ENCODE assay signal across 8 cellular contexts in genomic region chr16:73878616-73879015, GRCh38.
A peak's percentile ranks its signal among the peaks of the same experiment; 100 is the strongest.
DNase-seq lines count a peak whose midpoint lies in the region; ATAC-seq and TF ChIP-seq lines count a peak whose summit lies in the region.

No MANE protein-coding gene starts in this region.

- intact Hi-C loops in stomach (cut with DNase I; ENCODE audit: low total_unique reads): loop anchor here (5.0 kb wide), 1 partner anchor 311 kb away; no protein-coding TSS in a partner anchor

- WGBS in stomach, 5 donors: 16 to 28% (median 25%) methylated on average over 2 of the region's 2 CpGs

- H3K4me1 ChIP-seq in RWPE2 (ENCODE audit: insufficient read depth, poor library complexity, severe bottlenecking) (no peaks in the 10 kb centered on the region), fibroblast of lung (ENCODE audit: control insufficient read depth, extremely low read depth, insufficient read depth, low read length) (no peaks in the 10 kb centered on the region), stomach (peaks cover 0 to 3% (median 0%) of the 10 kb centered on the region in 4 donors)

- H3K27ac ChIP-seq in RWPE2 (ENCODE audit: poor library complexity, severe bottlenecking) (no peak overlapping the region), fibroblast of lung (ENCODE audit: insufficient read depth, low read length) (no peak overlapping the region), stomach (no peak overlapping the region)

- peaks cover 35% of the 10 kb centered on the region for H3K27me3 ChIP-seq in RWPE2 (ENCODE audit: insufficient read depth, poor library complexity, severe bottlenecking)
- H3K27me3 ChIP-seq in fibroblast of lung (ENCODE audit: control insufficient read depth, insufficient read depth, low read length): no peaks in the 10 kb centered on the region
- peaks cover 0 to 12% (median 0%) of the 10 kb centered on the region in 3 donors for H3K27me3 ChIP-seq in stomach

- H3K4me3 ChIP-seq in RWPE2 (ENCODE audit: severe bottlenecking) (no peak overlapping the region), fibroblast of lung (replicated peaks in 1 of 4; ENCODE audit: control extremely low read depth in 1 of 4, insufficient read depth in 1 of 4, low read depth in 3 of 4, low read length in 4 of 4) (no peak overlapping the region), stomach (no peak overlapping the region)

- DNase-seq in DMS79 treated with DMSO at 0.1 percent for 48 hours (lab: John Stamatoyannopoulos, UW): peak; percentile 42
- DNase-seq in RWPE2 (ENCODE audit: low spot score): no peak
- DNase-seq in fibroblast of lung (ENCODE audit: low read depth in 2 of 2): peak; percentile 64 to 90
- DNase-seq in pulmonary artery endothelial cell (ENCODE audit: low read depth, low spot score): peak; percentile 19
- no peak for DNase-seq in stomach
- DNase-seq in cerebellar nuclear complex (lab: John Stamatoyannopoulos, UW): no peak

- TF ChIP-seq CTCF in LNCAP (IDR thresholded peaks at IDR 0.05): peak; percentile 51
- peak; percentile 68 for TF ChIP-seq CTCF in RWPE2 (IDR thresholded peaks at IDR 0.05; ENCODE audit: poor library complexity, severe bottlenecking)
- TF ChIP-seq CTCF in fibroblast of lung (conservative IDR thresholded peaks at IDR 0.05 in 1 of 2, IDR thresholded peaks at IDR 0.05 in 1 of 2; ENCODE audit: low read depth in 1 of 2, low read length in 2 of 2): peak; percentile 68 to 73
- TF ChIP-seq CTCF in stomach (IDR thresholded peaks at IDR 0.05): peak in 2 of 7 experiments; percentile 38 to 42

- ATAC-seq in RWPE2 (ENCODE audit: low read depth) (peak; percentile 54; the same call in 1 of the 3 replicates), GM21515 (IDR thresholded peaks at IDR 0.05; ENCODE audit: unreplicated experiment) (no peak)

- no peak overlapping the region for H2AFZ ChIP-seq in fibroblast of lung (ENCODE audit: low read length)

- TF ChIP-seq EP300 in stomach (IDR thresholded peaks at IDR 0.05): no peak

- no peaks in the 10 kb centered on the region for H3K9me3 ChIP-seq in RWPE2 (ENCODE audit: severe bottlenecking)
- H3K9me3 ChIP-seq in fibroblast of lung (ENCODE audit: control insufficient read depth, insufficient read depth, low read depth, low read length): no peaks in the 10 kb centered on the region
- no peaks in the 10 kb centered on the region for H3K9me3 ChIP-seq in stomach

- H3K79me2 ChIP-seq in fibroblast of lung (ENCODE audit: control insufficient read depth, insufficient read depth, low read length): no peaks in the 10 kb centered on the region

- no peak for TF ChIP-seq POLR2A in stomach (IDR thresholded peaks at IDR 0.05)

- no peak overlapping the region for H3K9ac ChIP-seq in fibroblast of lung (ENCODE audit: insufficient read depth, low read length)

- no peak overlapping the region for H3K4me2 ChIP-seq in fibroblast of lung (ENCODE audit: extremely low read depth, insufficient read depth, low read length)

- no peaks in the 10 kb centered on the region for H4K20me1 ChIP-seq in fibroblast of lung (ENCODE audit: control insufficient read depth, extremely low read depth, insufficient read depth, low read length)

- H3K36me3 ChIP-seq in RWPE2 (ENCODE audit: low read depth) (no peaks in the 10 kb centered on the region), fibroblast of lung (ENCODE audit: control insufficient read depth, insufficient read depth, low read length) (no peaks in the 10 kb centered on the region), stomach (no peaks in the 10 kb centered on the region)

Comparison
In these comparisons a context has a peak if more than half of its experiments do, and no peak if none do; other contexts are left out.
1. DNase-seq: peak in DMS79 treated with DMSO at 0.1 percent for 48 hours (single experiment), fibroblast of lung (2 of 2) and pulmonary artery endothelial cell (single experiment); none in RWPE2 (single experiment), stomach (single experiment) and cerebellar nuclear complex (0 of 2).